Comparison of ENCODE assay signal across 8 cellular contexts in the genomic region with DNA sequence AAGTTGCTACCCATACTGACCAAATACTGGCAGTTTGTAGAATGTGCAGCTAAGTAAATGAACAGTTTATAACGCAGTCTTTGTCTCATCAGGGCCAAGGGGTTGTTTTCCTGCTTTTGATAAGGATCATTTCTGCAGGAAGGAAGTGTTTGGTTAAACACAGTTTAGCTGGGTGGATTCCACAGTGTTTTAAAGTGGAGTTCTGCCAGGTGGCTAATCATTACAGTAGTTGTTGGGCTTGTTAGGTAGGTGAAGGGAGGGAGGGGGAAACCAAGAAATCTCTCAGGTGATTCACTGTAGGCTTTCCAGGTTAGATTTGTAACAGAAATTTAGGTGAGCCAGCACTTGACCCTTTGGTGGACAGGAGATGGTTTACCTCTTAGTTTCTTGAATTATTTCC. TPM values are rescaled to one million over a fixed set of nuclear protein-coding genes. Genes with fewer than 3 reads are reported as not detected.
DNase-seq lines count a peak whose midpoint lies in the region; ATAC-seq, FAIRE-seq and TF ChIP-seq lines count a peak whose summit lies in the region.

No MANE protein-coding gene starts in this region.

- POLR2A ChIA-PET in K562 (lab: Yijun Ruan, JAX): interaction anchor here (1.0 to 1.7 kb wide), 4 partner anchors 11 to 336 kb away, joined by 3 to 7 read pairs (median 4); no protein-coding TSS in a partner anchor

- H3K14ac ChIP-seq in mesenchymal stem cell (ENCODE audit: low read length in 2 of 2): no peak overlapping the region

- no peak overlapping the region for H4K91ac ChIP-seq in mesenchymal stem cell (ENCODE audit: low read length)

- H2BK15ac ChIP-seq in mesenchymal stem cell (ENCODE audit: low read depth, poor library complexity, severe bottlenecking): no peak overlapping the region

- H2BK5ac ChIP-seq in mesenchymal stem cell (ENCODE audit: low read depth, low read length, poor library complexity, severe bottlenecking): no peak overlapping the region

- H4K20me1 ChIP-seq in K562 (replicated peaks; ENCODE audit: control insufficient read depth, insufficient read depth, low read length): no peaks in the 10 kb centered on the region

- in situ Hi-C loops in K562 (cut with MboI): no loop called here

- no peak overlapping the region for H2BK12ac ChIP-seq in mesenchymal stem cell (ENCODE audit: low read length in 2 of 2)

- intact Hi-C loops in K562 (cut with micrococcal nuclease): loop anchor here (10.0 kb wide), 1 partner anchor 52 kb away; no protein-coding TSS in a partner anchor
- intact Hi-C loops in mucosa of descending colon (cut with DNase I, micrococcal nuclease): loop anchor here in 1 of 2 donors (10.0 kb wide), 1 partner anchor 52 kb away; no protein-coding TSS in a partner anchor

- no peak for TF ChIP-seq CTCF in K562 (IDR thresholded peaks at IDR 0.05 in 2 of 3, conservative IDR thresholded peaks at IDR 0.05 in 1 of 3; ENCODE audit: insufficient read depth in 2 of 3, low read depth in 1 of 3, low read length in 3 of 3)
- no peak for TF ChIP-seq CTCF in mucosa of descending colon (IDR thresholded peaks at IDR 0.05)

- H3K4ac ChIP-seq in mesenchymal stem cell (ENCODE audit: low read depth in 1 of 2, low read length in 2 of 2): no peak overlapping the region

- no peaks in the 10 kb centered on the region for H3K9me1 ChIP-seq in K562 (ENCODE audit: control insufficient read depth, insufficient read depth, low read length)

- H3K27me3 ChIP-seq in K562 (ENCODE audit: control insufficient read depth in 2 of 2, insufficient read depth in 2 of 2, low read length in 2 of 2): no peaks in the 10 kb centered on the region; a peak in 1 of 5 replicates
- H3K27me3 ChIP-seq in mesenchymal stem cell (ENCODE audit: control insufficient read depth in 1 of 2, insufficient read depth in 1 of 2, low read length in 2 of 2): no peaks in the 10 kb centered on the region

- TF ChIP-seq RAD21 in K562 (CRISPR knock-in tag; conservative IDR thresholded peaks at IDR 0.05 in 1 of 2, IDR thresholded peaks at IDR 0.05 in 1 of 2): no peak

- FAIRE-seq in K562 (lab: Jason Lieb, UNC): no peak

- no peak overlapping the region for H2AK5ac ChIP-seq in mesenchymal stem cell (ENCODE audit: low read length, severe bottlenecking)

- H4K8ac ChIP-seq in mesenchymal stem cell (ENCODE audit: low read length): no peak overlapping the region

- no peak overlapping the region for H2BK120ac ChIP-seq in mesenchymal stem cell (ENCODE audit: low read depth, low read length)

- H3K79me1 ChIP-seq in mesenchymal stem cell (replicated peaks; ENCODE audit: low read length, poor library complexity, severe bottlenecking): peaks cover 25% of the 10 kb centered on the region

- no peak overlapping the region for H3K27ac Mint-ChIP-seq in stimulated activated naive B cell treated with anti-CD40 and anti-IgM and Interleukin-4, amounts not matched to agents 10 μg/mL and 1 μg/mL and 100 μg/mL, for 72 hours

- BruUV-seq in K562 (replicated peaks; lab: Mats Ljungman, UMichigan): no TSS peak

- TF ChIP-seq POLR2A in K562 (conservative IDR thresholded peaks at IDR 0.05): no peak

- no peaks in the 10 kb centered on the region; the same call in 2 of the 3 replicates for H3K79me2 ChIP-seq in K562 (ENCODE audit: control insufficient read depth, insufficient read depth, low read length)

- CTCF ChIA-PET in K562 (lab: Yijun Ruan, JAX; ENCODE audit: low intra/inter-chr PET ratio): no interaction called here

- H3K9me3 ChIP-seq in K562 (replicated peaks; ENCODE audit: control insufficient read depth, insufficient read depth, low read depth, low read length) (no peaks in the 10 kb centered on the region), mucosa of descending colon (no peaks in the 10 kb centered on the region), mesenchymal stem cell (ENCODE audit: control insufficient read depth, low read length) (no peaks in the 10 kb centered on the region)

- no peak overlapping the region for H3K23ac ChIP-seq in mesenchymal stem cell (ENCODE audit: low read length in 2 of 2)

- ATAC-seq in HG02759 (IDR thresholded peaks at IDR 0.05; ENCODE audit: unreplicated experiment) (peak; percentile 26), K562 (peak; percentile 13), mucosa of descending colon (peak; percentile 90), GM21576 (IDR thresholded peaks at IDR 0.05; ENCODE audit: unreplicated experiment) (no peak)
- ATAC-seq in stimulated activated naive B cell treated with anti-CD40 and anti-IgM and Interleukin-4, amounts not matched to agents 10 μg/mL and 1 μg/mL and 100 μg/mL, for 72 hours (replicated peaks): no peak

- peak overlapping the region; percentile 35; the same call in 1 of the 2 replicates for H3K4me3 ChIP-seq in GM08714 (ENCODE audit: low read length)
- H3K4me3 ChIP-seq in K562: no peak overlapping the region
- H3K4me3 ChIP-seq in mucosa of descending colon: no peak overlapping the region
- H3K4me3 ChIP-seq in mesenchymal stem cell (ENCODE audit: insufficient read depth in 1 of 2, low read depth in 1 of 2, low read length in 2 of 2): no peak overlapping the region

- H2AFZ ChIP-seq in K562 (ENCODE audit: low read depth, low read length) (no peak overlapping the region), mesenchymal stem cell (ENCODE audit: low read depth, low read length) (no peak overlapping the region)

- H3K4me2 ChIP-seq in K562 (ENCODE audit: insufficient read depth, low read length) (no peak overlapping the region), mesenchymal stem cell (ENCODE audit: low read length, poor library complexity, severe bottlenecking) (no peak overlapping the region)

- WGBS in K562 (ENCODE audit: insufficient coverage, low coverage, missing lambda C conversion rate): 14% methylated on average over 1 of the region's 1 CpG
- 42% methylated on average over 1 of the region's 1 CpG for WGBS in mesenchymal stem cell

- DNase-seq in K562 (ENCODE audit: extremely low read depth in 1 of 4, low spot score in 3 of 4) (no peak), mucosa of descending colon (peak in 1 of 3 donors; percentile 87), GM19240 (ENCODE audit: insufficient read length, low spot score) (no peak), mesenchymal stem cell (no peak)
- DNase-seq in stimulated activated naive B cell treated with anti-CD40 and anti-IgM and Interleukin-4, amounts not matched to agents 10 μg/mL and 1 μg/mL and 100 μg/mL, for 72 hours: no peak

- H3K36me3 Mint-ChIP-seq in stimulated activated naive B cell treated with anti-CD40 and anti-IgM and Interleukin-4, amounts not matched to agents 10 μg/mL and 1 μg/mL and 100 μg/mL, for 72 hours: peaks cover 0 to 5% of the 10 kb centered on the region in 2 donors

- H3K4me3 Mint-ChIP-seq in stimulated activated naive B cell treated with anti-CD40 and anti-IgM and Interleukin-4, amounts not matched to agents 10 μg/mL and 1 μg/mL and 100 μg/mL, for 72 hours: no peak overlapping the region

- H3K36me3 ChIP-seq in K562 (ENCODE audit: control insufficient read depth, insufficient read depth, low read length) (peaks cover 10% of the 10 kb centered on the region; the same call in 2 of the 3 replicates), mucosa of descending colon (ENCODE audit: low read depth) (no peaks in the 10 kb centered on the region), mesenchymal stem cell (ENCODE audit: control insufficient read depth in 1 of 2, insufficient read depth in 2 of 2, low read depth in 1 of 2, low read length in 2 of 2) (peaks cover 0 to 50% of the 10 kb centered on the region in 2 experiments)

- H3K18ac ChIP-seq in mesenchymal stem cell (ENCODE audit: low read depth in 1 of 2, low read length in 2 of 2): no peak overlapping the region

- no peak overlapping the region for H3K27ac ChIP-seq in K562 (ENCODE audit: extremely low read depth, low read depth, low read length)
- no peak overlapping the region for H3K27ac ChIP-seq in mesenchymal stem cell (ENCODE audit: low read length, poor library complexity, severe bottlenecking)

- H3K9ac ChIP-seq in K562 (ENCODE audit: insufficient read depth in 1 of 2, low read depth in 2 of 2, low read length in 2 of 2) (no peak overlapping the region), mesenchymal stem cell (ENCODE audit: low read length) (no peak overlapping the region)

- peaks cover 69 to 79% of the 10 kb centered on the region in 2 donors for H3K27me3 Mint-ChIP-seq in stimulated activated naive B cell treated with anti-CD40 and anti-IgM and Interleukin-4, amounts not matched to agents 10 μg/mL and 1 μg/mL and 100 μg/mL, for 72 hours

- H3K9me3 Mint-ChIP-seq in stimulated activated naive B cell treated with anti-CD40 and anti-IgM and Interleukin-4, amounts not matched to agents 10 μg/mL and 1 μg/mL and 100 μg/mL, for 72 hours: no peaks in the 10 kb centered on the region

- TF ChIP-seq EP300 in K562 (IDR thresholded peaks at IDR 0.05; ENCODE audit: low read length): no peak

- peaks cover 11 to 13% of the 10 kb centered on the region in 2 donors for H3K4me1 Mint-ChIP-seq in stimulated activated naive B cell treated with anti-CD40 and anti-IgM and Interleukin-4, amounts not matched to agents 10 μg/mL and 1 μg/mL and 100 μg/mL, for 72 hours

- H3K4me1 ChIP-seq in K562 (replicated peaks in 1 of 2; ENCODE audit: control insufficient read depth in 2 of 2, insufficient read depth in 2 of 2, low read length in 2 of 2): peaks cover 13 to 47% of the 10 kb centered on the region in 2 experiments; a peak in 4 of 5 replicates
- H3K4me1 ChIP-seq in mucosa of descending colon (ENCODE audit: low read depth): peaks cover 54% of the 10 kb centered on the region
- H3K4me1 ChIP-seq in mesenchymal stem cell (ENCODE audit: control insufficient read depth, insufficient read depth, low read depth, low read length): peaks cover 11% of the 10 kb centered on the region

RNA-seq across cellular contexts. Expression of a gene that starts 58.1 kb away (rescaled TPM):
- 19.6 and 35.6 TPM in 2 replicates for total RNA-seq in K562 (2011; cell fraction: chromatin; rRNA removed; ENCODE audit: low replicate concordance)
- total RNA-seq in K562 (2011; cell fraction: nucleolus; rRNA removed): 6.0 and 7.4 TPM in 2 replicates
- total RNA-seq in K562 (2011; cell fraction: nucleoplasm; rRNA removed): 18.3 and 23.7 TPM in 2 replicates
- total RNA-seq in K562 (2014; rRNA removed): 6.3 and 7.3 TPM in 2 replicates
- 11.7 and 12.4 TPM in 2 replicates for total RNA-seq in K562 (2014; rRNA removed; fragmentation: Illumina TruSeq; extraction: Trizol)
- 14.5 and 15.5 TPM in 2 replicates for total RNA-seq in K562 (2015; rRNA removed; fragmentation: Illumina TruSeq; extraction: Trizol)
- total RNA-seq in K562 (2021): 9.7 and 11.6 TPM in 2 replicates
- 5.5 and 8.3 TPM in 2 replicates for polyA plus RNA-seq in K562 (2011; rRNA removed)
- 2.4 and 3.9 TPM in 2 replicates for polyA plus RNA-seq in K562 (2011; cell fraction: cytosol; rRNA removed)
- 4.0 and 5.3 TPM in 2 replicates for polyA plus RNA-seq in K562 (2011; cell fraction: nucleus; rRNA removed)
- polyA plus RNA-seq in K562 (2012): 6.9 and 9.7 TPM in 2 replicates
- 7.9 and 8.7 TPM in 2 replicates for polyA plus RNA-seq in K562 (2014; fragmentation: Illumina TruSeq; extraction: Trizol)
- polyA plus RNA-seq in K562 (2014; fragmentation: Nextera tagmentation; extraction: Ambion mirVana): 1 to 10 TPM; 1.7 to 2.8 TPM
- polyA plus RNA-seq in K562 (2014; rRNA removed): 4.9 and 6.3 TPM in 2 replicates
- 19.4 and 22.2 TPM in 2 replicates for polyA minus RNA-seq in K562 (2011; rRNA and poly(A)+ RNA removed)
- polyA minus RNA-seq in K562 (2011; cell fraction: cytosol; rRNA and poly(A)+ RNA removed): 6.7 and 9.5 TPM in 2 replicates
- 7.5 and 9.8 TPM in 2 replicates for polyA minus RNA-seq in K562 (2011; cell fraction: nucleus; rRNA and poly(A)+ RNA removed)
- total RNA-seq in mucosa of descending colon: 10 to 100 TPM; 61.8 to 94.1 (median 73.4) TPM
- 16.4 TPM for polyA plus RNA-seq in mesenchymal stem cell (2013, experiment 1 of 2)
- polyA plus RNA-seq in mesenchymal stem cell (2013, experiment 2 of 2): 18.0 TPM

Comparison
In these comparisons a context has a peak if more than half of its experiments do, and no peak if none do; other contexts are left out.
1. ATAC-seq: peak in HG02759 (single experiment), K562 (single experiment) and mucosa of descending colon (single experiment); none in stimulated activated naive B cell treated with anti-CD40 and anti-IgM and Interleukin-4, amounts not matched to agents 10 μg/mL and 1 μg/mL and 100 μg/mL, for 72 hours (0 of 2) and GM21576 (single experiment).